18 cellular contexts compared by ENCODE assay signal in the genomic region with DNA sequence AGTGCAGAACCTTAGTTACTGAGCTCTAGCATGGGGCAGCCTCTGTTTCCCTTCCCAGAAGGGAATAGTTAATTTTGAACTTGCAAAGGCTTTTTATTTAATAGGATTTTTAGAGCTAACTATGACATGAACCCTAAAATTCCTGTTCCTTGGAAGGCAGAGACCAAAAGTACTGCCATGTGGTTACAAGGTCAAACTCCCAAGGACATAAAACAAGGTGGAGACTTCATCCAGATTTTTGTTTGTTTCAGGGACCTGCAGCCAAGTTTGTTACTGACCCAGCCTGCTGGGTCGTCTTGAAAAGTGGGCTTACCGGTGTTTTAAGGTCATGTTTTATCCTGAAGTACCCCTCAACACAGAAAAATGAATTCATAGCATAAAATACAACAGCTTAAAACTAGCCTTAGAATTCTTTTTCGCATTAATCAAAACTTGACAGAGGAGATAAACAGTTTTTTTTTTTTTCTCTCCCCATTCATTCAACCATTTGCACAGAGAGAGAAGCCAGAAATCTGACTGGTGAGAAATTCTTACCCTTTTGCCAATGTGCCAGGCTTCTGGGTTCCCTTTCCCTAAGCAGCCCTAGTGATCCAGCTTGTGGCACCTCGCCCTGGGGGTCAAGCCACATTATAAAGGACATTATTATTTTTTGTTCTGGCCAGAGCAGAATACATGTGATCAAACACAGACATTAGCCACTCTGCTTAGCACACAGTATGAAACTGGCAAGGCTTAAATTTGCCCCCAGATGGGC.
"Had no signal": no experiment of that assay in that cellular context is flagged by ENCODE, and none has a peak within 500 bp of the region (broad histone marks: within the 10 kb centered on the region; RNA-seq: fewer than 3 reads in every experiment).

No MANE protein-coding gene starts in this region.

- H3K9me3 ChIP-seq: mucosa of descending colon had no signal

- DNase-seq: activated CD4-positive, alpha-beta T cell treated with anti-CD3 and anti-CD28 coated beads, Interleukin-2, amount 50 U/mL, for 1 hour; activated CD8-positive, alpha-beta memory T cell treated with anti-CD3 and anti-CD28 coated beads for 24 hours; activated gamma-delta T cell; activated T-cell treated with anti-CD3 and anti-CD28 coated beads, Interleukin-2, amount 50 U/mL, for 72 hours; effector memory CD8-positive, alpha-beta T cell; foreskin keratinocyte; left lung; mammary epithelial cell; mucosa of descending colon; naive thymus-derived CD4-positive, alpha-beta T cell; SIG-M5; stimulated activated CD4-positive, alpha-beta T cell treated with anti-CD3 and anti-CD28 coated beads, Interleukin-12 subunit alpha, Interleukin-12 subunit beta, amount 100 ng/mL, for 4 hours; stimulated activated CD4-positive, alpha-beta T cell treated with anti-CD3 and anti-CD28 coated beads, Interleukin-1b, Interleukin-23, amount 100 ng/mL, for 48 hours; stimulated activated naive CD4-positive, alpha-beta T cell treated with Interleukin-2 at 50 U/mL for 16 hours; upper lobe of left lung had no signal

- H3K9ac ChIP-seq: parathyroid adenoma had no signal

- H3K4me3 ChIP-seq: cardiac muscle cell, left lung, mucosa of descending colon, upper lobe of left lung had no signal

- H3K36me3 ChIP-seq: cardiac muscle cell, left lung, upper lobe of left lung had no signal

- H3K27ac ChIP-seq: cardiac muscle cell, foreskin keratinocyte, left lung, parathyroid adenoma, upper lobe of left lung had no signal

- ATAC-seq: activated CD4-positive, CD25-positive, alpha-beta regulatory T cell treated with anti-CD3 and anti-CD28 coated beads, Interleukin-2, amount 50 U/mL, for 24 hours; activated T-cell treated with anti-CD3 and anti-CD28 coated beads, Interleukin-2, amount 50 U/mL, for 72 hours; effector memory CD8-positive, alpha-beta T cell; foreskin keratinocyte; left lung; mucosa of descending colon; naive thymus-derived CD4-positive, alpha-beta T cell had no signal

- H3K27me3 ChIP-seq: upper lobe of left lung had no signal

- H2AFZ ChIP-seq: parathyroid adenoma had no signal

- H3K4me1 ChIP-seq: foreskin keratinocyte, left lung, parathyroid adenoma, upper lobe of left lung had no signal
